ENCODE assay signal across 19 cellular contexts in the genomic region with DNA sequence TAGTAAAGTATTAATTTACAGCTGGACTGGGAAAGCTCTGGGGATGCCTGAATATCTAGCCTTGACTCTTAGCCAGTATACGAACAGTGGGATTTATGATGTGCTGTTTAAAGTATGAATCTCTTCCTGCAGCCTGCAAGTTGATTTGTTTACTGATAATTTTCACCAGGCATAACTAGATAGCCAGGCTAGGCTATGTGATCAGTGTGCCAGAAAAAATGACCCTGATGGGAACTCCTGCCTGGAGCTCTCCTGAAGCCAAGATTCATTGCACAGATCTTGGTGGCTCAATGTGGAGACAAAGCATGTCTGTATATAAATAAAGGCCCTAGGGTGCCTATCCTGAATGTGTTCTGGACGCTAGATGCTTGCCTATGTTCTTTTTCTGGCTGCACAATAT.
DNase-seq lines count a peak whose midpoint lies in the region; ATAC-seq and TF ChIP-seq lines count a peak whose summit lies in the region.
"Had no signal": no experiment of that assay in that cellular context is flagged by ENCODE, and none has a peak within 500 bp of the region (broad histone marks: within the 10 kb centered on the region; RNA-seq: fewer than 3 reads in every experiment).

No MANE protein-coding gene starts in this region.

- no peak for DNase-seq in PC-3
- peak; percentile 19 for DNase-seq in cerebellum (ENCODE audit: low spot score)
- DNase-seq in RKO (ENCODE audit: low spot score): no peak
- DNase-seq in glomerular visceral epithelial cell (ENCODE audit: extremely low spot score): no peak
- DNase-seq: activated effector memory CD4-positive, alpha-beta T cell treated with Interleukin-2 at 50 U/mL for 16 hours; erythroblast; islet precursor cell; KBM-7; midbrain; NCI-H1417 treated with DMSO at 0.1 percent for 48 hours; right cardiac atrium; SIG-M5; stimulated activated naive CD8-positive, alpha-beta T cell treated with anti-CD3 and anti-CD28 coated beads, Interleukin-15, Interleukin-2, amounts not matched to agents 100 U/mL and 50 U/mL, for 24 hours; transverse colon had no signal

- no peak overlapping the region for H3K4me2 ChIP-seq in PC-3 (ENCODE audit: low read length)

- H3K9me3 Mint-ChIP-seq in nephron: no peaks in the 10 kb centered on the region
- H3K9me3 Mint-ChIP-seq: dendritic cell treated with granulocyte-macrophage colony-stimulating factor and Interleukin-4, amounts not matched to agents 40 ng/mL and 50 ng/mL, for 4 days; T-helper 2 cell treated with Interferon-gamma antibody and Interleukin-4, amounts not matched to agents 5 μg/mL and 100 μg/mL, for 36 hours had no signal

- no peaks in the 10 kb centered on the region for H3F3A ChIP-seq in PC-3 (ENCODE audit: low read length, unreplicated experiment)

- intact Hi-C loops in PC-3 (cut with micrococcal nuclease): no loop called here

- no peaks in the 10 kb centered on the region for H3K9me2 ChIP-seq in PC-3 (replicated peaks; ENCODE audit: low read length)

- peak; percentile 56 for ATAC-seq in PC-3
- ATAC-seq in HG03469 (IDR thresholded peaks at IDR 0.05; ENCODE audit: unreplicated experiment): no peak
- ATAC-seq: right cardiac atrium; stimulated activated naive CD8-positive, alpha-beta T cell treated with anti-CD3 and anti-CD28 coated beads, Interleukin-15, Interleukin-2, amounts not matched to agents 100 U/mL and 50 U/mL, for 24 hours had no signal

- BruUV-seq in PC-3 (replicated peaks; lab: Mats Ljungman, UMichigan): no TSS peak

- no peaks in the 10 kb centered on the region for H3K9me3 ChIP-seq in HEK293 (ENCODE audit: control insufficient read depth, insufficient read depth, low read depth, low read length)
- no peaks in the 10 kb centered on the region for H3K9me3 ChIP-seq in PC-3 (ENCODE audit: low read length)
- H3K9me3 ChIP-seq: transverse colon had no signal

- H3K27me3 Mint-ChIP-seq in nephron (ENCODE audit: low read depth): no peaks in the 10 kb centered on the region
- H3K27me3 Mint-ChIP-seq: dendritic cell treated with granulocyte-macrophage colony-stimulating factor and Interleukin-4, amounts not matched to agents 40 ng/mL and 50 ng/mL, for 4 days had no signal

- H3K36me3 Mint-ChIP-seq in nephron (ENCODE audit: low read depth): peaks cover 4% of the 10 kb centered on the region

- no peak overlapping the region for H2AFZ ChIP-seq in PC-3 (ENCODE audit: low read length)

- no peak for TF ChIP-seq CTCF in HEK293 (tag by site-specific recombination; IDR thresholded peaks at IDR 0.05)
- no peak for TF ChIP-seq CTCF in PC-3 (conservative IDR thresholded peaks at IDR 0.05; ENCODE audit: low read depth, low read length)
- no peak for TF ChIP-seq CTCF in nephron (IDR thresholded peaks at IDR 0.05; ENCODE audit: unreplicated experiment in 3 of 3)

- no peaks in the 10 kb centered on the region for H3K4me1 ChIP-seq in HEK293 (ENCODE audit: control insufficient read depth, insufficient read depth, low read length)
- no peaks in the 10 kb centered on the region for H3K4me1 ChIP-seq in PC-3 (ENCODE audit: insufficient read depth, low read length)

- peaks cover 8% of the 10 kb centered on the region for H3K4me1 Mint-ChIP-seq in nephron

- CTCF ChIA-PET in HEK293 (lab: Yijun Ruan, JAX): no interaction called here
- CTCF ChIA-PET in PC-3 (lab: Charles Lee): no interaction called here

- H4K20me1 ChIP-seq in PC-3 (ENCODE audit: low read length): no peaks in the 10 kb centered on the region

- no peak overlapping the region for H3K9ac ChIP-seq in PC-3 (ENCODE audit: low read length)

- H3K27ac Mint-ChIP-seq in nephron: peak overlapping the region; percentile 7 to 73 (median 24)
- H3K27ac Mint-ChIP-seq: dendritic cell treated with granulocyte-macrophage colony-stimulating factor and Interleukin-4, amounts not matched to agents 40 ng/mL and 50 ng/mL, for 4 days; T-helper 2 cell treated with Interferon-gamma antibody and Interleukin-4, amounts not matched to agents 5 μg/mL and 100 μg/mL, for 36 hours had no signal

- no peak overlapping the region for H3K27ac ChIP-seq in HEK293 (ENCODE audit: extremely low read depth, low read depth, low read length)
- H3K27ac ChIP-seq in PC-3 (ENCODE audit: low read length): no peak overlapping the region
- H3K27ac ChIP-seq: transverse colon had no signal

- H3K4me3 ChIP-seq in HEK293 (ENCODE audit: low read depth, low read length) (no peak overlapping the region), PC-3 (ENCODE audit: low read length) (no peak overlapping the region)
- H3K4me3 ChIP-seq: transverse colon had no signal

- H3K79me2 ChIP-seq in PC-3 (ENCODE audit: low read length): no peaks in the 10 kb centered on the region

- POLR2A ChIA-PET in HEK293 (lab: Yijun Ruan, JAX) (no interaction called here), PC-3 (lab: Charles Lee; ENCODE audit: unreplicated experiment) (no interaction called here)

- no peaks in the 10 kb centered on the region for H3K27me3 ChIP-seq in PC-3 (ENCODE audit: low read length)
- H3K27me3 ChIP-seq: transverse colon had no signal

- no peak overlapping the region for H3K4me3 Mint-ChIP-seq in nephron
- H3K4me3 Mint-ChIP-seq: dendritic cell treated with granulocyte-macrophage colony-stimulating factor and Interleukin-4, amounts not matched to agents 40 ng/mL and 50 ng/mL, for 4 days; T-helper 2 cell treated with Interferon-gamma antibody and Interleukin-4, amounts not matched to agents 5 μg/mL and 100 μg/mL, for 36 hours had no signal

- H3K36me3 ChIP-seq in HEK293 (ENCODE audit: control insufficient read depth in 2 of 2, insufficient read depth in 1 of 2, low read length in 2 of 2) (no peaks in the 10 kb centered on the region; a peak in 1 of 3 replicates), PC-3 (ENCODE audit: low read depth, low read length) (no peaks in the 10 kb centered on the region)
- H3K36me3 ChIP-seq: transverse colon had no signal

TF ChIP-seq in HEK293, 187 proteins besides CTCF, POLR2A, EP300 and RAD21:
- TF ChIP-seq ZIC2 (tag by site-specific recombination; IDR thresholded peaks at IDR 0.05) (peak; percentile 71), ZNF133 (tag by site-specific recombination; IDR thresholded peaks at IDR 0.05) (no peak)
TF ChIP-seq in HEK293: peak in this region for 1.
